In the genomic region with DNA sequence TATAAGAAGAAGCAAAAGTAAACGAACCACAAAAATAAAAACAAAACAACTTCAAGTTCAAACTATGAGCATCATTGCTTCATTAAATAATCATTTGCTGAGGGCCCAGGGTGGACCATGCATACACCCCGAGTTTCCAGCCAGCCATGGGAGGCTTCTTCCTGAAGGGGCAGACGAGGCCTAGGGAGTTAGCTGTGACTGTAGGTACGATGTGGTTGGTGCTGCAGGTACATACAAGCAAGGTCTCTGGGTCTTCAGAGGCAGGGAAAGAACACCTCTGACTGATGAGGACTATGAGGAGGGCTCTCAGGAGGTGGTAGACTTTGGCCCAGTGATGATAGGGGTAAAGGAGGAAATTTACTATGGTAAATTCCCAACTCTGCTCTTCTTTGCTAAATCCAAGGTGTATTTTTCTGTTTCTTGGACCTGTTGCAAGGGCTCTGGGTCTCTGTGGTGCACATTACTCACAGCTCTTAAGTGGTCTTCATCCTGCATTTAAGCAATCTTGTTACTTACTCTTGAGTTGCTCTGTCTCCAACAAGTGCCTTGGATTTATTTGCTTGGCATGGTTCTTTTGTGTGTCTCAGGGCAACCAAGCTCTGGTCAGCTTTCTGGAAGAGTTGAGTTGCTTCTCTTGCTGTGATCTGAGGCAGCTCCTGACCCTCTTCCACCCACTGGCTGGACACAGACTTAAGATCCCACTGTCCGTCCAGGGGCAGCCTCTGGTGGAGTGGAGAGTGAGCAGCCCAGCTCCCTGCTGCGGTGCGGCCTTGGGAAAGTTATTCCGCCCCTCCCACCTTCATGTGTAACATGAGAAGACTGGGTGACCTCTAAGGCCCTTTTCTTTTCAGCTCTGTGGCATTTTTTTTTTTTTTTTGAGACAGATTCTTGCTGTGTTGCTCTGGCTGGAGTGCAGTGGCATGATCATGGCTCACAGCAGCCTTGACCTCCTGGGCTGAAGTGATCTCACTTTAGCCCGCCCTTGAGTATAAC, we compare ENCODE assay signal across 18 cellular contexts. TPM values are rescaled to one million over a fixed set of nuclear protein-coding genes. Genes with fewer than 3 reads are reported as not detected.
A peak's percentile ranks its signal among the peaks of the same experiment; 100 is the strongest.
DNase-seq lines count a peak whose midpoint lies in the region; ATAC-seq and TF ChIP-seq lines count a peak whose summit lies in the region.
"Had no signal": no experiment of that assay in that cellular context is flagged by ENCODE, and none has a peak within 500 bp of the region (broad histone marks: within the 10 kb centered on the region; RNA-seq: fewer than 3 reads in every experiment).

No MANE protein-coding gene starts in this region.

- H3K4me3 ChIP-seq in choroid plexus epithelial cell (ENCODE audit: low read depth, low read length) (no peak overlapping the region), mesendoderm (ENCODE audit: low read length) (no peak overlapping the region)
- H3K4me3 ChIP-seq: A549, vagina had no signal

- H3K79me2 ChIP-seq in mesendoderm (ENCODE audit: control insufficient read depth, insufficient read depth, low read length) = no peaks in the 10 kb centered on the region

- H3K9ac ChIP-seq in mesendoderm (ENCODE audit: low read length) = no peak overlapping the region

- H3K4me1 ChIP-seq in mesendoderm (ENCODE audit: control insufficient read depth, low read depth, low read length) = peaks cover 7% of the 10 kb centered on the region
- H3K4me1 ChIP-seq: vagina had no signal

- H4K8ac ChIP-seq in mesendoderm (ENCODE audit: low read depth, low read length) = no peak overlapping the region

- DNase-seq in AG08396 (ENCODE audit: low spot score) (peak; percentile 37), HuH-7.5 (ENCODE audit: low spot score) (peak; percentile 46), choroid plexus epithelial cell (ENCODE audit: low read depth) (peak; percentile 93), mesendoderm (peak; percentile 37), NCI-H524 treated with DMSO at 0.1 percent for 48 hours (lab: John Stamatoyannopoulos, UW) (no peak), ureter (ENCODE audit: low spot score) (no peak), anterior cingulate cortex (lab: John Stamatoyannopoulos, UW) (no peak)
- DNase-seq: activated CD8-positive, alpha-beta memory T cell treated with anti-CD3 and anti-CD28 coated beads for 24 hours; activated gamma-delta T cell treated with Interleukin-2 at 50 U/mL for 16 hours; foreskin melanocyte; left cardiac atrium; NCI-H1048; NCI-H446 treated with DMSO at 0.1 percent for 48 hours; nucleus accumbens; T-helper 9 cell had no signal

- no peak overlapping the region for H3K4me2 ChIP-seq in mesendoderm (ENCODE audit: low read length)
- H3K4me2 ChIP-seq: A549 had no signal

- H3K56ac ChIP-seq in mesendoderm (ENCODE audit: low read length) = no peak overlapping the region

- no peak for ATAC-seq in HG03378 (IDR thresholded peaks at IDR 0.05; ENCODE audit: unreplicated experiment)
- ATAC-seq: left cardiac atrium had no signal

- no peak overlapping the region for H3K18ac ChIP-seq in mesendoderm (ENCODE audit: low read length)

- H3K4ac ChIP-seq in mesendoderm (ENCODE audit: low read depth, low read length) = no peak overlapping the region

- no peak overlapping the region for H2BK15ac ChIP-seq in mesendoderm (replicated peaks; ENCODE audit: low read depth)

- H4K5ac ChIP-seq in mesendoderm (ENCODE audit: low read length) = no peak overlapping the region

- H2AK5ac ChIP-seq in mesendoderm (ENCODE audit: low read length) = peak overlapping the region; percentile 29

- no peaks in the 10 kb centered on the region for H3K36me3 ChIP-seq in mesendoderm (ENCODE audit: control insufficient read depth, insufficient read depth, low read length)
- H3K36me3 ChIP-seq: vagina had no signal

- H2BK5ac ChIP-seq in mesendoderm (ENCODE audit: low read length) = peak overlapping the region; percentile 52

- no peak overlapping the region for H2BK120ac ChIP-seq in mesendoderm (ENCODE audit: low read depth, low read length)

- H3K79me1 ChIP-seq in mesendoderm (ENCODE audit: low read length) = no peaks in the 10 kb centered on the region

- no peaks in the 10 kb centered on the region for H3K27me3 ChIP-seq in mesendoderm (ENCODE audit: insufficient read depth, low read length, poor library complexity)
- H3K27me3 ChIP-seq: vagina had no signal

- no peak overlapping the region for H3K23ac ChIP-seq in mesendoderm (ENCODE audit: low read length)

- no CpG with 5 or more reads among the region's 9 CpGs for WGBS in mesendoderm (ENCODE audit: extremely low coverage, insufficient coverage, low lambda C conversion rate)

- peak; percentile 41 for TF ChIP-seq CTCF in choroid plexus epithelial cell (conservative IDR thresholded peaks at IDR 0.05; ENCODE audit: low read depth, low read length)

- H3K27ac ChIP-seq in mesendoderm (ENCODE audit: low read depth, low read length) = no peak overlapping the region
- H3K27ac ChIP-seq: vagina had no signal

RNA-seq across cellular contexts. Expression of a gene that starts 56.1 kb away (rescaled TPM):
- polyA plus RNA-seq in mesendoderm (2013, experiment 1 of 2) = 55.5 TPM
- polyA plus RNA-seq in mesendoderm (2013, experiment 2 of 2) = 58.0 TPM
- 3.0 TPM for total RNA-seq in ureter

RNA-seq across cellular contexts. Expression of a gene that starts 59.4 kb away (rescaled TPM):
- polyA plus RNA-seq in mesendoderm (2013, experiment 1 of 2) = 2.0 TPM
- 2.4 TPM for polyA plus RNA-seq in mesendoderm (2013, experiment 2 of 2)
- 6.5 TPM for total RNA-seq in ureter

Comparison
In these comparisons a context has a peak if more than half of its experiments do, and no peak if none do; other contexts are left out.
1. DNase-seq: peak in AG08396 (single experiment), HuH-7.5 (single experiment), choroid plexus epithelial cell (single experiment) and mesendoderm (single experiment); none in NCI-H524 treated with DMSO at 0.1 percent for 48 hours (single experiment), ureter (single experiment) and anterior cingulate cortex (0 of 58).